8 cellular contexts compared by ENCODE assay signal in the genomic region with DNA sequence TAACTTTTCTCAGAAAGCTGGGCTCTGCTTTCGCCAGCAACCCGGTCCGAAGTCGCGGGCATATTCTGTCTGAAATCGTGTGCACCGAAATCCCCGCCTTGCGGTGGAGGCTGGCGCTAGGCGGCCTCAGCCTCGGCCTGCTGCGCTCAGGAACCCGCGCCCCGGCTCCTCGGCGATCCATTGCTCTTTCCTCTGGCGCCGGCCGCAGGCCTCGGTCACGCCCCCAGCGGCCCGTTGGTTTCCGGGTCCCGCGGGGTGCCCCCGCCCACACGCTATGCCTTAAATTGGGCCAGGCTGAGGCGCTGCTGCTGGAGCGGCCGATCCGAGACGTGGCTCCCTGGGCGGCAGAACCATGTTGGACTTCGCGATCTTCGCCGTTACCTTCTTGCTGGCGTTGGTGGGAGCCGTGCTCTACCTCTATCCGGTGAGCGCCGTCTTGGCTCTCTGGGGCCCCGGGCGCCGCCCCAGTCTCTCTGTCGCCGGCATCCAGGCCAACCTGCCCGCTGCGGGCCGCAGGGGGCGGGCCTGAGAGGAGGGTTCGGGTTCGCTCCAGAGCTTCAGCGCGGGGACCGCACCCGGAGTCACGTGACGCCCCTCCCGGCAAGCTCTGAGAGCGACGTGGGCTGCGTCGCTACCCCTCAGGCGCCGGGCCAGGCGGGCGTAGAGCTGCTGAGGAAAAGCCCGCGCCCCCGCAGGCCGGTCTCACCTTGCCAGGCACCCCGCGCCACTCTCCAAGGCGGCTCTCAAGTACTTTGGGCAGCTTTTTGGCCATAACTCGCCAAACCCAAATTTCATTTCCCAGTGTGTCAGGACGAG. TPM values are rescaled to one million over a fixed set of nuclear protein-coding genes. Genes with fewer than 3 reads are reported as not detected.
DNase-seq lines count a peak whose midpoint lies in the region; ATAC-seq and TF ChIP-seq lines count a peak whose summit lies in the region.

Gene CYP20A1 (plus strand): TSS at position 308 of the 816 bp plus-strand sequence. CDS start 45 bp downstream, at position 353.

- ATAC-seq in GM19328 (IDR thresholded peaks at IDR 0.05; ENCODE audit: unreplicated experiment) (peak; percentile 88), HG03520 (IDR thresholded peaks at IDR 0.05; ENCODE audit: unreplicated experiment) (peak; percentile 83), left lung (peak; percentile 98)

- H3K27me3 Mint-ChIP-seq in activated CD4-positive, alpha-beta T cell treated with anti-CD3 and anti-CD28 coated beads, Interleukin-2, amount 10 ng/mL, durations not matched to agents 7 days and 5 days, result no peaks in the 10 kb centered on the region

- H3K9me3 ChIP-seq in left lung, result no peaks in the 10 kb centered on the region

- TF ChIP-seq CTCF in left lung (IDR thresholded peaks at IDR 0.05), result peak; percentile 14 to 42

- H3K36me3 ChIP-seq in left lung, result peaks cover 0 to 22% of the 10 kb centered on the region in 2 donors

- no peaks in the 10 kb centered on the region for H3K27me3 ChIP-seq in left lung

- intact Hi-C loops in left lung (cut with DNase I), result no loop called here

- peaks cover 29% of the 10 kb centered on the region for H3K36me3 Mint-ChIP-seq in activated CD4-positive, alpha-beta T cell treated with anti-CD3 and anti-CD28 coated beads, Interleukin-2, amount 10 ng/mL, durations not matched to agents 7 days and 5 days (ENCODE audit: low read depth)

- H3K4me1 Mint-ChIP-seq in activated CD4-positive, alpha-beta T cell treated with anti-CD3 and anti-CD28 coated beads, Interleukin-2, amount 10 ng/mL, durations not matched to agents 7 days and 5 days, result peaks cover 34% of the 10 kb centered on the region

- H3K4me3 ChIP-seq in left lung, result peak within 1 kb of the TSS; percentile 77 to 87

- DNase-seq in C1 segment of cervical spinal cord (lab: John Stamatoyannopoulos, UW), result peak; percentile 83 to 98 (median 96)
- peak; percentile 95 for DNase-seq in NCI-H526 treated with DMSO at 0.1 percent for 48 hours (lab: John Stamatoyannopoulos, UW)
- peak; percentile 96 for DNase-seq in activated CD4-positive, alpha-beta T cell treated with anti-CD3 and anti-CD28 coated beads, Interleukin-2, amount 10 ng/mL, durations not matched to agents 7 days and 5 days
- DNase-seq in dedifferentiated amniotic fluid mesenchymal stem cell (ENCODE audit: extremely low spot score), result peak; percentile 91
- peak; percentile 97 to 100 for DNase-seq in left lung
- DNase-seq in stimulated activated CD4-positive, alpha-beta T cell treated with anti-CD3 and anti-CD28 coated beads, Interleukin-2, amount 100 ng/mL, for 48 hours, result peak; percentile 96

- H3K4me3 Mint-ChIP-seq in activated CD4-positive, alpha-beta T cell treated with anti-CD3 and anti-CD28 coated beads, Interleukin-2, amount 10 ng/mL, durations not matched to agents 7 days and 5 days, result peak within 1 kb of the TSS; percentile 92

- POLR2A ChIA-PET in activated CD4-positive, alpha-beta T cell treated with anti-CD3 and anti-CD28 coated beads, Interleukin-2, amount 10 ng/mL, durations not matched to agents 7 days and 5 days (lab: Charles Lee), result interaction anchor here (0.7 to 0.9 kb wide), 3 partner anchors 225 to 1977 kb away, joined by 3 to 4 read pairs (median 4); no protein-coding TSS in a partner anchor

- H3K27ac ChIP-seq in left lung, result peak within 1 kb of the TSS; percentile 94 to 97

- H3K9me3 Mint-ChIP-seq in activated CD4-positive, alpha-beta T cell treated with anti-CD3 and anti-CD28 coated beads, Interleukin-2, amount 10 ng/mL, durations not matched to agents 7 days and 5 days, result no peaks in the 10 kb centered on the region

- CTCF ChIA-PET in activated CD4-positive, alpha-beta T cell treated with anti-CD3 and anti-CD28 coated beads, Interleukin-2, amount 10 ng/mL, durations not matched to agents 7 days and 5 days (lab: Charles Lee), result interaction anchor here (0.6 to 3.5 kb wide), 10 partner anchors 9 to 889 kb away, joined by 3 to 12 read pairs (median 4); partner anchors contain the start of genes CARF and WDR12

- peaks cover 14 to 29% of the 10 kb centered on the region in 2 donors for H3K4me1 ChIP-seq in left lung

- H3K27ac Mint-ChIP-seq in activated CD4-positive, alpha-beta T cell treated with anti-CD3 and anti-CD28 coated beads, Interleukin-2, amount 10 ng/mL, durations not matched to agents 7 days and 5 days, result peak within 1 kb of the TSS; percentile 100

RNA-seq across cellular contexts. Expression of gene CYP20A1, which starts in this region (rescaled TPM):
- 10 to 100 TPM; 27.1 to 29.3 TPM for total RNA-seq in activated CD4-positive, alpha-beta T cell treated with anti-CD3 and anti-CD28 coated beads, Interleukin-2, amount 10 ng/mL, durations not matched to agents 7 days and 5 days
- total RNA-seq in left lung, result 10 to 100 TPM; 29.1 to 31.0 TPM

Comparison
In these comparisons a context has a peak if more than half of its experiments do, and no peak if none do; other contexts are left out.
1. Peak in every context shown above with its lines: DNase-seq, ATAC-seq, H3K4me3 ChIP-seq and H3K27ac ChIP-seq.